ENCODE assay signal across 8 cellular contexts in the genomic region with DNA sequence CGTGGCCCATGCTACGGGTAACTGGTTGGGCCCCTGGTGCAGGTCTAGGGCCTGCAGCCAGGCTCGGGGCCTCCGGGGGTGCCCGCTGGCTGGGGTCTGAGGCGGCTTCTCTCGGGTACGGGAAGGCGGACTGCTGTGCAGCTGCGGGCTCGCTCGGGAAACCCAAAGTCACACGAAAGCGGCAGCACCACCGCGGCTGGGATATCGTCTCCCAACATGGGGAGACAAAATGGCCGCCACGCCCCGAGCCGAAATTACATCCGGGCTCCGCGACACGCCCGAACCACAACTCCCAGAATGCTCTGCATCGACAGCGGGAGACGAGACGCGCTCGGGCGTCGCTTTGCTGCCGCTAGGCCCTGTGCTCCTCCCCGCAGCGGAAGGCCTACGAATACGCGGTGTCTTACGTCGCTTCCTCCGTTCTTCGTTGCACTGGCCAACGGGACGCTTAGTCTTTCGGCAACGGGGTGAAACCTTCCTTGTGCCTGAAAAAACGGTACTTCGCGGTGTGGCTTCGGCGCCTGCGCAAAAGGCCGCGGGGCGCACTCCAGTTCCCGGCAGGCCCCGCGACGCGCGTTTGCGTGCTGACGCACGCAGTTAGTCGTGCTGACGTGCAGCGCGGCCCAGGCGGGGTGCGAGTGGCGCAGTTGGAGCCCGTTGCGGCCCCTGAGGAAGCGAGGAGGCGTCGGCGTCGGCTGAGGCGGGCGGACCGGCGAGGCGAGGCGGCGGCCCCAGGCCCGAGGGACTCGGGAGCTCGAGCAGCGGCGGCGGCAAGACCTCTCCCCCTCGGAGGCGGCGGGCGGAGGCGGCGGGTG. TPM values are rescaled to one million over a fixed set of nuclear protein-coding genes. Genes with fewer than 3 reads are reported as not detected.
DNase-seq lines count a peak whose midpoint lies in the region; ATAC-seq and TF ChIP-seq lines count a peak whose summit lies in the region.

TSS of gene SRRM2 (plus strand) at position 604 of the 815 bp plus-strand sequence. CDS start 3,727 bp downstream, outside the sequence.

- H3K36me3 ChIP-seq in SK-N-SH (replicated peaks in 1 of 2; ENCODE audit: control insufficient read depth in 1 of 2, insufficient read depth in 2 of 2, low read length in 1 of 2) = peaks cover 12 to 17% of the 10 kb centered on the region in 2 experiments

- H3K27me3 ChIP-seq in SK-N-SH (ENCODE audit: insufficient read depth) = no peaks in the 10 kb centered on the region

- H3K4me1 ChIP-seq in SK-N-SH (ENCODE audit: control insufficient read depth in 1 of 2, insufficient read depth in 2 of 2, low read depth in 1 of 2, low read length in 1 of 2) = peaks cover 12 to 20% of the 10 kb centered on the region in 2 experiments; a peak in 3 of 4 replicates

- H3K27ac ChIP-seq in SK-N-SH (ENCODE audit: low read depth in 2 of 2, low read length in 1 of 2) = peak within 1 kb of the TSS; percentile 99 to 100
- H3K27ac ChIP-seq in substantia nigra (ENCODE audit: low read depth, low read length, poor library complexity, severe bottlenecking) = peak within 1 kb of the TSS; percentile 100

- CTCF ChIA-PET in GM10248 (lab: Yijun Ruan, JAX) (interaction anchor here (1.3 kb wide), 1 partner anchor 15 kb away, joined by 4 read pairs; no protein-coding TSS in a partner anchor), SK-N-SH (lab: Yijun Ruan, JAX) (interaction anchor here (0.8 to 3.2 kb wide), 6 partner anchors 10 to 278 kb away, joined by 3 to 12 read pairs (median 3); no protein-coding TSS in a partner anchor)

- peak; percentile 96 for DNase-seq in GM10248 (ENCODE audit: extremely low spot score)
- DNase-seq in NCI-H1092 (lab: John Stamatoyannopoulos, UW) = peak; percentile 96
- peak; percentile 95 for DNase-seq in SK-N-SH
- DNase-seq in activated naive CD4-positive, alpha-beta T cell treated with anti-CD3 and anti-CD28 coated beads, Interleukin-2, amount 50 U/mL, for 16 hours = peak; percentile 93
- peak; percentile 96 for DNase-seq in germinal center (ENCODE audit: low spot score)
- DNase-seq in non-pigmented ciliary epithelial cell (ENCODE audit: low read depth) = peak; percentile 67
- peak; percentile 61 to 99 (median 93) for DNase-seq in substantia nigra (lab: John Stamatoyannopoulos, UW)

- H3K79me2 ChIP-seq in SK-N-SH (ENCODE audit: insufficient read depth) = peaks cover 55% of the 10 kb centered on the region

- TF ChIP-seq CTCF in GM10248 (IDR thresholded peaks at IDR 0.05; ENCODE audit: control extremely low read depth, extremely low read depth, low read depth, missing control alignments) (no peak), SK-N-SH (IDR thresholded peaks at IDR 0.05) (no peak)

- no peaks in the 10 kb centered on the region for H3K9me3 ChIP-seq in SK-N-SH

- peak; percentile 78 for ATAC-seq in HG02610 (IDR thresholded peaks at IDR 0.05; ENCODE audit: unreplicated experiment)

- H2AFZ ChIP-seq in SK-N-SH (ENCODE audit: low read depth) = peak within 1 kb of the TSS; percentile 86

- TF ChIP-seq EP300 in SK-N-SH (IDR thresholded peaks at IDR 0.05; ENCODE audit: borderline replicate concordance in 1 of 2, low read depth in 1 of 2, low read length in 1 of 2) = no peak

- H3F3A ChIP-seq in SK-N-SH (replicated peaks; ENCODE audit: insufficient read depth) = peaks cover 3% of the 10 kb centered on the region

- 3% methylated on average over 15 of the region's 99 CpGs for WGBS in SK-N-SH (ENCODE audit: low lambda C conversion rate)

- no peak for TF ChIP-seq RAD21 in SK-N-SH (IDR thresholded peaks at IDR 0.05; ENCODE audit: low read length)

- POLR2A ChIA-PET in GM10248 (lab: Yijun Ruan, JAX) (interaction anchor here (0.6 to 1.5 kb wide), 7 partner anchors 10 to 238 kb away, joined by 3 to 6 read pairs (median 3); no protein-coding TSS in a partner anchor), SK-N-SH (lab: Yijun Ruan, JAX) (interaction anchor here (0.9 to 2.5 kb wide), 5 partner anchors 11 to 70 kb away, joined by 3 to 19 read pairs (median 5); partner anchors contain the start of gene KCTD5)

- H3K4me2 ChIP-seq in SK-N-SH = peak within 1 kb of the TSS; percentile 81

- H3K9me2 ChIP-seq in SK-N-SH = no peaks in the 10 kb centered on the region

- peak within 1 kb of the TSS; percentile 76 to 98 for H3K4me3 ChIP-seq in SK-N-SH (ENCODE audit: low read depth in 2 of 2, low read length in 1 of 2)

- H4K20me1 ChIP-seq in SK-N-SH (ENCODE audit: insufficient read depth) = peaks cover 43% of the 10 kb centered on the region

- peak within 1 kb of the TSS; percentile 94 for H3K9ac ChIP-seq in SK-N-SH

TF ChIP-seq in SK-N-SH, 30 proteins besides CTCF, POLR2A, EP300 and RAD21 (continues in another document):
- TF ChIP-seq JUND (IDR thresholded peaks at IDR 0.05) (no peak), NFIC (IDR thresholded peaks at IDR 0.05; ENCODE audit: borderline replicate concordance) (no peak), TEAD4 (IDR thresholded peaks at IDR 0.05; ENCODE audit: borderline replicate concordance, insufficient read depth) (no peak), ELF1 (IDR thresholded peaks at IDR 0.05) (peak; percentile 20; the same call in 1 of the 2 replicates), CHD2 (IDR thresholded peaks at IDR 0.05; ENCODE audit: low read length, partially characterized antibody) (peak; percentile 18), REST (IDR thresholded peaks at IDR 0.05; ENCODE audit: low read depth, low read length) (no peak), IRF3 (IDR thresholded peaks at IDR 0.05; ENCODE audit: low read depth, low read length) (no peak), TCF12 (IDR thresholded peaks at IDR 0.05) (no peak; the same call in 1 of the 2 replicates), GABPA (IDR thresholded peaks at IDR 0.05; ENCODE audit: low read depth) (peak; percentile 59), MAX (IDR thresholded peaks at IDR 0.05; ENCODE audit: low read depth) (peak; percentile 97; the same call in 1 of the 2 replicates), YY1 (IDR thresholded peaks at IDR 0.05; ENCODE audit: low read depth) (peak; percentile 97), FOSL2 (IDR thresholded peaks at IDR 0.05; ENCODE audit: borderline replicate concordance, low read depth) (no peak), GATA2 (CRISPR knock-in tag; IDR thresholded peaks at IDR 0.05) (no peak), NRF1 (IDR thresholded peaks at IDR 0.05; ENCODE audit: low read depth, low read length) (peak; percentile 63), RCOR1 (IDR thresholded peaks at IDR 0.05; ENCODE audit: low read length) (no peak), FOXJ3 (CRISPR knock-in tag; IDR thresholded peaks at IDR 0.05) (peak; percentile 29; the same call in 1 of the 2 replicates), RFX5 (IDR thresholded peaks at IDR 0.05; ENCODE audit: low read length) (no peak)

RNA-seq across cellular contexts. Expression of gene SRRM2, which starts in this region (rescaled TPM):
- polyA plus RNA-seq in SK-N-SH (2012; rRNA removed) = 100 and 143 TPM in 2 replicates
- polyA plus RNA-seq in SK-N-SH (2012; cell fraction: cytosol; rRNA removed) = 44.8 and 65.2 TPM in 2 replicates
- 657 and 768 TPM in 2 replicates for polyA plus RNA-seq in SK-N-SH (2012; cell fraction: nucleus; rRNA removed)

Comparison
In these comparisons a context has a peak if more than half of its experiments do, and no peak if none do; other contexts are left out.
1. Peak in every context shown above with its lines: DNase-seq, ATAC-seq, H3K4me3 ChIP-seq and H3K27ac ChIP-seq.